ENCODE assay signal across 9 cellular contexts in the genomic region with DNA sequence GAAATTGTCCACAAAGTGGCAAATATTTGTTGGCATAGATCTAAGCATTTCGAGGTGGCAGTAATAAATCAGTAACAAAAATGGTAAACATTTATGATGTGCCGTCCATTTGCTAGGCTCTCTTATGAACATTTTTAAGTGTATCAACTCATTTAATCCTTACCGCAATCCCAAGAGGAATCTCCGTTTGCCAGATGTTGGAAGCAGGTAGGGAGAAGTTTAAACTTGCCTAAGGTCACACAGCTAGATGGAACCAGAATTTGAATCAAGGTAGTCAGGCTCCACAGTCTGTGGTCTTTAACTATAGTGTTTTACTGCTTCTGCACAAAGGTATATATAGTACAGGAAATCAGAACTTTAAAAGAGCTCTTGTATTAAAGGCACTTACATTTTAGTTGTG. TPM values are rescaled to one million over a fixed set of nuclear protein-coding genes. Genes with fewer than 3 reads are reported as not detected.
DNase-seq lines count a peak whose midpoint lies in the region; ATAC-seq and TF ChIP-seq lines count a peak whose summit lies in the region.
"Had no signal": no experiment of that assay in that cellular context is flagged by ENCODE, and none has a peak within 500 bp of the region (broad histone marks: within the 10 kb centered on the region; RNA-seq: fewer than 3 reads in every experiment).

No MANE protein-coding gene starts in this region.

- H3K79me2 ChIP-seq in Karpas-422 (ENCODE audit: low read length) (peaks cover 80% of the 10 kb centered on the region), mammary epithelial cell (ENCODE audit: insufficient read depth, low read length) (peaks cover 76% of the 10 kb centered on the region), neural progenitor cell (ENCODE audit: low read depth) (peaks cover 75% of the 10 kb centered on the region)

- dilution Hi-C loops in mammary epithelial cell (cut with HindIII; ENCODE audit: low sequenced_read_pairs), result no loop called here

- H3F3A ChIP-seq in neural progenitor cell (ENCODE audit: low read depth), result peaks cover 12% of the 10 kb centered on the region

- H3K36me3 Mint-ChIP-seq in Calu3 (ENCODE audit: insufficient read depth, unreplicated experiment) (peaks cover 34% of the 10 kb centered on the region), neural progenitor cell (peaks cover 21% of the 10 kb centered on the region)

- CTCF ChIA-PET in Calu3 (lab: Charles Lee), result interaction anchor here (0.7 kb wide), 1 partner anchor 38 kb away, joined by 3 read pairs; no protein-coding TSS in a partner anchor
- CTCF ChIA-PET in mammary epithelial cell (lab: Charles Lee; ENCODE audit: low non-redundant PET), result interaction anchor here (0.6 kb wide), 1 partner anchor 28 kb away, joined by 6 read pairs; no protein-coding TSS in a partner anchor

- H3K4me3 ChIP-seq in Karpas-422 (ENCODE audit: low read length), result peak overlapping the region; percentile 88; the same call in 1 of the 2 replicates
- H3K4me3 ChIP-seq in mammary epithelial cell (replicated peaks in 1 of 3; ENCODE audit: insufficient read depth in 1 of 3, low read depth in 2 of 3, low read length in 3 of 3), result peak overlapping the region; percentile 1 to 13 (median 6)
- H3K4me3 ChIP-seq in neural progenitor cell, result no peak overlapping the region
- no peak overlapping the region for H3K4me3 ChIP-seq in lower lobe of right lung

- H3K27me3 Mint-ChIP-seq in Calu3 (ENCODE audit: unreplicated experiment) (no peaks in the 10 kb centered on the region), neural progenitor cell (ENCODE audit: insufficient read depth, low read depth) (no peaks in the 10 kb centered on the region)
- H3K27me3 Mint-ChIP-seq: activated CD4-positive, alpha-beta memory T cell treated with anti-CD3 and anti-CD28 coated beads for 36 hours had no signal

- BruUV-seq in Calu3 (replicated peaks; lab: Mats Ljungman, UMichigan), result no TSS peak
- no TSS peak for BruUV-seq in mammary epithelial cell (replicated peaks; lab: Mats Ljungman, UMichigan)

- H3K27ac Mint-ChIP-seq in Calu3 (ENCODE audit: unreplicated experiment) (no peak overlapping the region), neural progenitor cell (no peak overlapping the region)
- H3K27ac Mint-ChIP-seq: activated CD4-positive, alpha-beta memory T cell treated with anti-CD3 and anti-CD28 coated beads for 36 hours had no signal

- H3K4me1 ChIP-seq in Karpas-422 (ENCODE audit: low read length) (peaks cover 26% of the 10 kb centered on the region), mammary epithelial cell (ENCODE audit: insufficient read depth, low read length) (peaks cover 22% of the 10 kb centered on the region), neural progenitor cell (peaks cover 13% of the 10 kb centered on the region), lower lobe of right lung (peaks cover 36% of the 10 kb centered on the region)

- H3K9ac ChIP-seq in Karpas-422 (ENCODE audit: low read length) (no peak overlapping the region), mammary epithelial cell (ENCODE audit: insufficient read depth, low read length) (no peak overlapping the region), neural progenitor cell (no peak overlapping the region)

- in situ Hi-C loops in mammary epithelial cell (cut with MboI; ENCODE audit: low sequenced_read_pairs in 2 of 2), result no loop called here

- H3K27ac ChIP-seq in Karpas-422 (ENCODE audit: low read length) (0 out of 2 replicates have a peak overlapping the region, but pooled peaks have one; percentile 17), mammary epithelial cell (ENCODE audit: insufficient read depth, low read depth, low read length) (no peak overlapping the region), neural progenitor cell (no peak overlapping the region), lower lobe of right lung (no peak overlapping the region)

- H3K9me3 ChIP-seq in Karpas-422 (ENCODE audit: low read length), result peaks cover 5% of the 10 kb centered on the region; the same call in 1 of the 2 replicates
- H3K9me3 ChIP-seq in mammary epithelial cell (replicated peaks; ENCODE audit: insufficient read depth, low read length), result no peaks in the 10 kb centered on the region
- peaks cover 6% of the 10 kb centered on the region for H3K9me3 ChIP-seq in neural progenitor cell (ENCODE audit: low read depth)
- no peaks in the 10 kb centered on the region for H3K9me3 ChIP-seq in lower lobe of right lung

- no peak for TF ChIP-seq CTCF in Calu3 (IDR thresholded peaks at IDR 0.05; ENCODE audit: unreplicated experiment)
- no peak for TF ChIP-seq CTCF in mammary epithelial cell (conservative IDR thresholded peaks at IDR 0.05 in 1 of 2, IDR thresholded peaks at IDR 0.05 in 1 of 2; ENCODE audit: extremely low read depth in 1 of 2, insufficient read depth in 1 of 2, low read depth in 1 of 2, low read length in 2 of 2)
- TF ChIP-seq CTCF in neural progenitor cell (IDR thresholded peaks at IDR 0.05), result no peak
- TF ChIP-seq CTCF in lower lobe of right lung (IDR thresholded peaks at IDR 0.05), result no peak

- intact Hi-C loops in Calu3 (cut with micrococcal nuclease; ENCODE audit: unreplicated experiment) (no loop called here), mammary epithelial cell (cut with micrococcal nuclease) (no loop called here), lower lobe of right lung (cut with DNase I) (no loop called here)

- H3K9me2 ChIP-seq in Karpas-422 (replicated peaks; ENCODE audit: insufficient read depth, low read length), result no peaks in the 10 kb centered on the region

- H4K20me1 ChIP-seq in Karpas-422 (ENCODE audit: insufficient read depth, low read depth, low read length) (no peaks in the 10 kb centered on the region; the same call in 1 of the 2 replicates), mammary epithelial cell (ENCODE audit: insufficient read depth, low read length) (no peaks in the 10 kb centered on the region), neural progenitor cell (ENCODE audit: low read depth) (peaks cover 27% of the 10 kb centered on the region)

- H2AFZ ChIP-seq in Karpas-422 (ENCODE audit: low read length) (no peak overlapping the region), mammary epithelial cell (ENCODE audit: low read depth, low read length) (no peak overlapping the region), neural progenitor cell (replicated peaks) (no peak overlapping the region)

- no peak for ATAC-seq in lower lobe of right lung
- ATAC-seq in GM19328 (IDR thresholded peaks at IDR 0.05; ENCODE audit: unreplicated experiment), result no peak

- 54% methylated on average over 4 of the region's 4 CpGs for WGBS in mammary epithelial cell (ENCODE audit: low coverage, missing lambda C conversion rate)

- H3K4me1 Mint-ChIP-seq in Calu3 (ENCODE audit: low read depth, unreplicated experiment) (peaks cover 33% of the 10 kb centered on the region), neural progenitor cell (peaks cover 22% of the 10 kb centered on the region)

- H3K36me3 ChIP-seq in Karpas-422 (ENCODE audit: insufficient read depth, low read length), result peaks cover 25% of the 10 kb centered on the region
- H3K36me3 ChIP-seq in mammary epithelial cell (ENCODE audit: insufficient read depth, low read length), result peaks cover 2% of the 10 kb centered on the region
- H3K36me3 ChIP-seq in neural progenitor cell, result no peaks in the 10 kb centered on the region
- H3K36me3 ChIP-seq in lower lobe of right lung, result no peaks in the 10 kb centered on the region

- H3K27me3 ChIP-seq in Karpas-422 (ENCODE audit: low read length), result no peaks in the 10 kb centered on the region
- H3K27me3 ChIP-seq in mammary epithelial cell (ENCODE audit: insufficient read depth, low read length), result no peaks in the 10 kb centered on the region
- H3K27me3 ChIP-seq in neural progenitor cell, result no peaks in the 10 kb centered on the region
- H3K27me3 ChIP-seq in lower lobe of right lung (ENCODE audit: low read depth), result no peaks in the 10 kb centered on the region

- DNase-seq in Calu3, result no peak
- peak; percentile 38 for DNase-seq in Karpas-422
- DNase-seq in mammary epithelial cell, result peak; percentile 55
- no peak for DNase-seq in neural progenitor cell (ENCODE audit: low spot score)
- no peak for DNase-seq in lower lobe of right lung
- no peak for DNase-seq in SHP77 treated with DMSO at 0.1 percent for 48 hours (lab: John Stamatoyannopoulos, UW)
- DNase-seq in A172 (ENCODE audit: low spot score), result no peak
- DNase-seq: activated CD4-positive, alpha-beta memory T cell treated with anti-CD3 and anti-CD28 coated beads for 36 hours had no signal

- peak overlapping the region; percentile 99 for H3K4me3 Mint-ChIP-seq in Calu3 (ENCODE audit: low read depth, unreplicated experiment)
- H3K4me3 Mint-ChIP-seq in neural progenitor cell, result peak overlapping the region; percentile 60

- H3K9me3 Mint-ChIP-seq in Calu3 (ENCODE audit: low read depth, unreplicated experiment), result no peaks in the 10 kb centered on the region
- peaks cover 16% of the 10 kb centered on the region for H3K9me3 Mint-ChIP-seq in neural progenitor cell
- H3K9me3 Mint-ChIP-seq: activated CD4-positive, alpha-beta memory T cell treated with anti-CD3 and anti-CD28 coated beads for 36 hours had no signal

- H3K4me2 ChIP-seq in Karpas-422 (ENCODE audit: low read depth, low read length, poor library complexity, severe bottlenecking), result peak overlapping the region; percentile 98
- H3K4me2 ChIP-seq in mammary epithelial cell (ENCODE audit: insufficient read depth, low read depth, low read length), result peak overlapping the region; percentile 92
- peak overlapping the region; percentile 25 for H3K4me2 ChIP-seq in neural progenitor cell

RNA-seq across cellular contexts. Expression of gene MKLN1, which starts 2.6 kb away (rescaled TPM):
- total RNA-seq in Calu3 (2022) (36.8 and 47.1 TPM in 2 replicates), mammary epithelial cell (10 to 100 TPM; 33.9 to 38.0 TPM), neural progenitor cell (ENCODE audit: low replicate concordance) (40.7 and 60.9 TPM in 2 replicates), lower lobe of right lung (60.4 TPM)
- total RNA-seq in Karpas-422 (2014; rRNA removed; shearing (Covaris generic); ENCODE audit: low replicate concordance), result 17.2 and 70.8 TPM in 2 replicates
- polyA plus RNA-seq in mammary epithelial cell, result 19.2 TPM
- polyA minus RNA-seq in mammary epithelial cell, result 43.3 TPM
- total RNA-seq in A172 (2014; rRNA removed; shearing (Covaris generic)), result 27.1 and 32.4 TPM in 2 replicates

Comparison
In these comparisons a context has a peak if more than half of its experiments do, and no peak if none do; other contexts are left out.
1. DNase-seq: peak in Karpas-422 (single experiment) and mammary epithelial cell (single experiment); none in Calu3 (single experiment), neural progenitor cell (single experiment), lower lobe of right lung (single experiment), SHP77 treated with DMSO at 0.1 percent for 48 hours (single experiment) and A172 (single experiment).
2. H3K4me2 ChIP-seq: peak in every context shown above with its lines; median percentile 98 in Karpas-422; 92 in mammary epithelial cell; 25 in neural progenitor cell.
3. H3K4me3 ChIP-seq: peak in Karpas-422 (single experiment) and mammary epithelial cell (3 of 3); none in neural progenitor cell (single experiment) and lower lobe of right lung (single experiment).